In genomic region chr15:28130651-28131050, GRCh38 we compare ENCODE assay signal across 9 cellular contexts. TPM values are rescaled to one million over a fixed set of nuclear protein-coding genes. Genes with fewer than 3 reads are reported as not detected.
"Had no signal": no experiment of that assay in that cellular context is flagged by ENCODE, and none has a peak within 500 bp of the region (broad histone marks: within the 10 kb centered on the region; RNA-seq: fewer than 3 reads in every experiment).

No MANE protein-coding gene starts in this region.

- H3K27me3 Mint-ChIP-seq: IgD-negative memory B cell had no signal

- ATAC-seq: HCT116, HepG2 had no signal

- H3K4me3 Mint-ChIP-seq: HFFc6, IgD-negative memory B cell had no signal

- H3K27ac ChIP-seq: HL-60 had no signal

- H3K9me3 Mint-ChIP-seq: HFFc6, IgD-negative memory B cell had no signal

- H3K9me3 ChIP-seq: HAP-1 had no signal

- H3K27ac Mint-ChIP-seq: HFFc6 had no signal

- H3K4me3 ChIP-seq: HAP-1 had no signal

- DNase-seq: GOT3, H7, HFFc6 had no signal

RNA-seq across cellular contexts. Expression of gene OCA2, which starts 31.5 kb away (rescaled TPM):
- total RNA-seq: HFFc6, HT1080 had no signal
- polyA plus RNA-seq: IgD-negative memory B cell had no signal
